ENCODE assay signal across 16 cellular contexts in the genomic region with DNA sequence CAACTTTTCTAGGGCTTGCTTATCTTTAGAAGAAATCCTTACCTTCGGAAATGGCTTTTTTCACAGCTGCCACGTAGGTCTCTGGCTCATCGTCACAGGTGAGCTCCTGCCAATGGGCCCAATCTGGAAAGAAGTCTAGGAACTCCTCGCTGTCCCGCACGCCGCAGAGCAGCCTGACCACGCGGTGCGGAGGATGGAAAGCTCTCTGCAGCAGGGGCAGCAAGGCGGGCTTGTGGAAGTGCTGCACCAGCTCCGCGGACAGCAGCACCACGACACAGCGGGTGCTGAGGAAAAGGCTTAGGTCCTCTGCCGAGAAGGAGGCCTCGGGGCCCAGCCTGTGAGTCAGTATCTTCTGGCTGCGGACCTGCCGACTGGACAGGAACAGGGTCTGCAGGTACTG. TPM values are rescaled to one million over a fixed set of nuclear protein-coding genes. Genes with fewer than 3 reads are reported as not detected.
"Had no signal": no experiment of that assay in that cellular context is flagged by ENCODE, and none has a peak within 500 bp of the region (broad histone marks: within the 10 kb centered on the region; RNA-seq: fewer than 3 reads in every experiment).

No MANE protein-coding gene starts in this region.

- H3K36me3 Mint-ChIP-seq: activated naive CD8-positive, alpha-beta T cell treated with anti-CD3 and anti-CD28 coated beads for 36 hours had no signal

- H3K36me3 ChIP-seq: esophagus squamous epithelium, sigmoid colon, tibial artery, vagina, WERI-Rb-1 had no signal

- H3K27ac ChIP-seq: parathyroid adenoma, tibial artery, vagina, WERI-Rb-1 had no signal

- ATAC-seq: naive thymus-derived CD8-positive, alpha-beta T cell; stimulated activated naive CD8-positive, alpha-beta T cell treated with anti-CD3 and anti-CD28 coated beads, Interleukin-15, Interleukin-2, amounts not matched to agents 100 U/mL and 50 U/mL, for 24 hours had no signal

- H3K27me3 Mint-ChIP-seq: activated naive CD8-positive, alpha-beta T cell treated with anti-CD3 and anti-CD28 coated beads for 36 hours; naive thymus-derived CD8-positive, alpha-beta T cell had no signal

- H3K4me3 Mint-ChIP-seq: activated naive CD8-positive, alpha-beta T cell treated with anti-CD3 and anti-CD28 coated beads for 36 hours; naive thymus-derived CD8-positive, alpha-beta T cell had no signal

- H2AFZ ChIP-seq: parathyroid adenoma had no signal

- H3K4me1 ChIP-seq: esophagus squamous epithelium, parathyroid adenoma, sigmoid colon, tibial artery, vagina had no signal

- H3K4me3 ChIP-seq: esophagus squamous epithelium, sigmoid colon, tibial artery, vagina had no signal

- H3K27me3 ChIP-seq: esophagus squamous epithelium, sigmoid colon, tibial artery, vagina had no signal

- H3K9ac ChIP-seq: parathyroid adenoma had no signal

- H3K9me3 ChIP-seq: esophagus squamous epithelium, sigmoid colon, tibial artery, vagina had no signal

- DNase-seq: activated CD4-positive, alpha-beta T cell treated with anti-CD3 and anti-CD28 coated beads, Interleukin-2, amount 50 U/mL, for 4 hours; activated naive CD8-positive, alpha-beta T cell treated with anti-CD3 and anti-CD28 coated beads for 36 hours; amniotic stem cell; dermis blood vessel endothelial cell; effector memory CD4-positive, alpha-beta T cell; esophagus squamous epithelium; mesendoderm; naive thymus-derived CD8-positive, alpha-beta T cell; sigmoid colon; stimulated activated CD8-positive, alpha-beta memory T cell treated with anti-CD3 and anti-CD28 coated beads, Interleukin-4, amount 100 ng/mL, for 48 hours; stimulated activated naive CD8-positive, alpha-beta T cell treated with anti-CD3 and anti-CD28 coated beads, Interleukin-15, Interleukin-2, amounts not matched to agents 100 U/mL and 50 U/mL, for 24 hours; substantia nigra; tibial artery; WERI-Rb-1 had no signal

- H3K4me1 Mint-ChIP-seq: activated naive CD8-positive, alpha-beta T cell treated with anti-CD3 and anti-CD28 coated beads for 36 hours had no signal

- H3K9me3 Mint-ChIP-seq: activated naive CD8-positive, alpha-beta T cell treated with anti-CD3 and anti-CD28 coated beads for 36 hours; naive thymus-derived CD8-positive, alpha-beta T cell had no signal

- H3K27ac Mint-ChIP-seq: activated naive CD8-positive, alpha-beta T cell treated with anti-CD3 and anti-CD28 coated beads for 36 hours had no signal

RNA-seq across cellular contexts. Expression of gene PIK3AP1, which starts 10.8 kb away (rescaled TPM):
- total RNA-seq: dermis blood vessel endothelial cell had no signal
